ENCODE assay signal across 1 cellular context in genomic region chr10:89219512-89220218, GRCh38.
TF ChIP-seq lines count a peak whose summit lies in the region.

No MANE protein-coding gene starts in this region.

TF ChIP-seq in GM23338, 12 proteins besides CTCF, POLR2A, EP300 and RAD21 (continued from another document):
- no peak for TF ChIP-seq ZNF462 (CRISPR knock-in tag; IDR thresholded peaks at IDR 0.05)
- no peak for TF ChIP-seq NANOG (IDR thresholded peaks at IDR 0.05; ENCODE audit: borderline replicate concordance)
- no peak for TF ChIP-seq CREB1 (CRISPR knock-in tag; IDR thresholded peaks at IDR 0.05; ENCODE audit: low read depth)
- no peak for TF ChIP-seq ZNF114 (CRISPR knock-in tag; IDR thresholded peaks at IDR 0.05)
